Comparison of ENCODE assay signal across 15 cellular contexts in the genomic region with DNA sequence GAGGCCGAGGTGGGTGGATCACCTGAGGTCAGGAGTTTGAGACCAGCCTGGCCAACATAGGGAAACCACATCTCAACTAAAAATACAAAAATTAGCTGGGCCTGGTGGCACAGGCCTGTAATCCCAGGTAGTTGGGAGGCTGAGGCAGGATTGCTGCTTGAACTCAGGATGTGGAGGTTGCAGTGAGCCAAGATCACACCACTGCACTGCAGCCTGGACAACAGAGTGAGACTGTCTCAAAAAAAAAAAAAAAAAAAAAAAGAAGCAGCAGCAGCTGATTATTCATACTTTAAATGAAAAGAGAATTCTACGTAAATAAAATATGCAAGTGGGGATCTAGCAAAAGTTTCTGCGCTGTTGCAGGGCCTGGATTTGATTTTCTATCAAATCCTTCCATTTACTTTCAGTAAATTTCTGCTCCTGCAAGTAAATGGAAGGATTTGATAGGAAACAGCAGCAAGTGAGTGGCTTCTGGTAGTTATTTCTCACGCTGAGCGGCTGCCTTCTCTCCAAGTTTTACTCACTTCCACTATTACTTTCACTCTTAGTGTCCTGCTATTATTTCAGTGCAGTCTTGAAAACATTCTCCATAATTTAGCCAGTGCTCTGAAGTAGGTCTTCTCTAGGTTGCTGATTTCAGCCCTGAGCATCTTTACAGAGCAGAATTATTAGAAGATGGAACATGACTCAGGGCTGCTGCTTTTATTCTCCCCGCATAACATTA.
DNase-seq lines count a peak whose midpoint lies in the region; ATAC-seq, FAIRE-seq and TF ChIP-seq lines count a peak whose summit lies in the region.
"Had no signal": no experiment of that assay in that cellular context is flagged by ENCODE, and none has a peak within 500 bp of the region (broad histone marks: within the 10 kb centered on the region; RNA-seq: fewer than 3 reads in every experiment).

No MANE protein-coding gene starts in this region.

- DNase-seq in GM12891 (ENCODE audit: insufficient read length, low spot score) (peak; percentile 39), M059J (ENCODE audit: low read depth) (peak; percentile 4), mucosa of gallbladder (ENCODE audit: low spot score) (no peak), small intestine (no peak), heart left ventricle (no peak)
- DNase-seq in CD4-positive, alpha-beta memory T cell = no peak
- DNase-seq: activated CD4-positive, alpha-beta T cell treated with anti-CD3 and anti-CD28 coated beads, Interleukin-2, amount 50 U/mL, for 4 hours; CD8-positive, alpha-beta T cell; foreskin fibroblast; H9; midbrain had no signal

- TF ChIP-seq POLR2A in GM12891 (IDR thresholded peaks at IDR 0.05; ENCODE audit: low read depth, low read length) = no peak
- no peak for TF ChIP-seq POLR2A in heart left ventricle (IDR thresholded peaks at IDR 0.05)

- peaks cover 0 to 2% of the 10 kb centered on the region in 2 donors for H3K36me3 ChIP-seq in small intestine (ENCODE audit: control insufficient read depth in 2 of 2, insufficient read depth in 2 of 2, low read length in 2 of 2)
- H3K36me3 ChIP-seq in heart left ventricle = no peaks in the 10 kb centered on the region
- H3K36me3 ChIP-seq in CD4-positive, alpha-beta memory T cell (ENCODE audit: insufficient read depth, low read length) = no peaks in the 10 kb centered on the region
- H3K36me3 ChIP-seq: breast epithelium had no signal

- TF ChIP-seq CTCF in heart left ventricle (IDR thresholded peaks at IDR 0.05) = no peak

- WGBS in small intestine, 3 donors = 71 to 91% (median 72%) methylated on average over 6 of the region's 6 CpGs
- WGBS in heart left ventricle, 4 donors = 92 to 95% (median 94%) methylated on average over 6 of the region's 6 CpGs

- H3K27ac ChIP-seq in small intestine (ENCODE audit: low read depth in 1 of 2, low read length in 1 of 2) (no peak overlapping the region), heart left ventricle (no peak overlapping the region)
- H3K27ac ChIP-seq in CD4-positive, alpha-beta memory T cell (ENCODE audit: low read depth, low read length) = no peak overlapping the region
- H3K27ac ChIP-seq: breast epithelium, tibial nerve had no signal

- CTCF ChIA-PET in CD4-positive, alpha-beta memory T cell (lab: Charles Lee; ENCODE audit: partially characterized antibody) = interaction anchor here (1.1 kb wide), 1 partner anchor 13 kb away, joined by 3 read pairs; no protein-coding TSS in a partner anchor

- peak; percentile 96 for FAIRE-seq in GM12891 (lab: Jason Lieb, UNC)
- FAIRE-seq in small intestine (lab: Jason Lieb, UNC) = no peak

- no peaks in the 10 kb centered on the region for H3K36me3 Mint-ChIP-seq in CD4-positive, alpha-beta memory T cell

- intact Hi-C loops in heart left ventricle (cut with DNase I) = no loop called here
- intact Hi-C loops in CD4-positive, alpha-beta memory T cell (cut with micrococcal nuclease) = no loop called here

- no peaks in the 10 kb centered on the region for H3K9me3 Mint-ChIP-seq in CD4-positive, alpha-beta memory T cell
- H3K9me3 Mint-ChIP-seq: CD8-positive, alpha-beta T cell; H9 had no signal

- no peaks in the 10 kb centered on the region for H3K27me3 Mint-ChIP-seq in CD4-positive, alpha-beta memory T cell

- H3K9me3 ChIP-seq in small intestine (ENCODE audit: control insufficient read depth, low read depth) = no peaks in the 10 kb centered on the region
- H3K9me3 ChIP-seq in heart left ventricle = no peaks in the 10 kb centered on the region
- no peaks in the 10 kb centered on the region for H3K9me3 ChIP-seq in CD4-positive, alpha-beta memory T cell (ENCODE audit: control insufficient read depth in 1 of 2, low read length in 2 of 2)
- H3K9me3 ChIP-seq: breast epithelium, tibial nerve had no signal

- peak overlapping the region in 2 of 8 donors; percentile 23 to 50 for H3K4me3 Mint-ChIP-seq in CD4-positive, alpha-beta memory T cell
- H3K4me3 Mint-ChIP-seq: CD8-positive, alpha-beta T cell; H9 had no signal

- no peaks in the 10 kb centered on the region for H3K27me3 ChIP-seq in small intestine (ENCODE audit: control insufficient read depth in 2 of 2, insufficient read depth in 2 of 2, low read length in 2 of 2)
- H3K27me3 ChIP-seq in heart left ventricle = no peaks in the 10 kb centered on the region
- H3K27me3 ChIP-seq in CD4-positive, alpha-beta memory T cell (ENCODE audit: insufficient read depth, low read length) = no peaks in the 10 kb centered on the region
- H3K27me3 ChIP-seq: breast epithelium, tibial nerve had no signal

- H3K4me3 ChIP-seq in small intestine (ENCODE audit: low read depth in 1 of 2, low read length in 2 of 2) (no peak overlapping the region), heart left ventricle (no peak overlapping the region)
- no peak overlapping the region for H3K4me3 ChIP-seq in CD4-positive, alpha-beta memory T cell (ENCODE audit: low read length in 2 of 2)
- H3K4me3 ChIP-seq: breast epithelium, tibial nerve had no signal

- no peaks in the 10 kb centered on the region for H3K4me1 ChIP-seq in small intestine (ENCODE audit: control insufficient read depth in 2 of 2, insufficient read depth in 1 of 2, low read depth in 1 of 2, low read length in 1 of 2)
- no peaks in the 10 kb centered on the region for H3K4me1 ChIP-seq in heart left ventricle
- H3K4me1 ChIP-seq in CD4-positive, alpha-beta memory T cell (ENCODE audit: insufficient read depth, low read length) = no peaks in the 10 kb centered on the region
- H3K4me1 ChIP-seq: breast epithelium, tibial nerve had no signal

- ATAC-seq in GM19328 (IDR thresholded peaks at IDR 0.05; ENCODE audit: unreplicated experiment) (peak; percentile 93), HG02884 (IDR thresholded peaks at IDR 0.05; ENCODE audit: unreplicated experiment) (peak; percentile 97), heart left ventricle (no peak)
- ATAC-seq: CD8-positive, alpha-beta T cell had no signal

- POLR2A ChIA-PET in CD4-positive, alpha-beta memory T cell (lab: Charles Lee; ENCODE audit: partially characterized antibody) = interaction anchor here (0.7 kb wide), 1 partner anchor 160 kb away, joined by 5 read pairs; no protein-coding TSS in a partner anchor

- H3K27ac Mint-ChIP-seq in CD4-positive, alpha-beta memory T cell = peak overlapping the region in 2 of 7 donors; percentile 18 to 83
- H3K27ac Mint-ChIP-seq: CD8-positive, alpha-beta T cell; H9 had no signal

- peaks cover 0 to 6% (median 2%) of the 10 kb centered on the region in 4 donors for H3K4me1 Mint-ChIP-seq in CD4-positive, alpha-beta memory T cell
- H3K4me1 Mint-ChIP-seq: H9 had no signal

TF ChIP-seq in GM12891, 5 proteins besides CTCF, POLR2A, EP300 and RAD21:
- TF ChIP-seq PAX5 (IDR thresholded peaks at IDR 0.05; ENCODE audit: insufficient read depth, low read length, severe bottlenecking) (no peak), SPI1 (IDR thresholded peaks at IDR 0.05; ENCODE audit: low read depth, low read length) (peak; percentile 77)

Comparison
In these comparisons a context has a peak if more than half of its experiments do, and no peak if none do; other contexts are left out.
1. DNase-seq: peak in GM12891 (single experiment) and M059J (single experiment); none in mucosa of gallbladder (single experiment), small intestine (single experiment), heart left ventricle (0 of 5) and CD4-positive, alpha-beta memory T cell (0 of 5).
2. ATAC-seq: peak in GM19328 (single experiment) and HG02884 (single experiment); none in heart left ventricle (0 of 4).